ENCODE assay signal across 27 cellular contexts in the genomic region with DNA sequence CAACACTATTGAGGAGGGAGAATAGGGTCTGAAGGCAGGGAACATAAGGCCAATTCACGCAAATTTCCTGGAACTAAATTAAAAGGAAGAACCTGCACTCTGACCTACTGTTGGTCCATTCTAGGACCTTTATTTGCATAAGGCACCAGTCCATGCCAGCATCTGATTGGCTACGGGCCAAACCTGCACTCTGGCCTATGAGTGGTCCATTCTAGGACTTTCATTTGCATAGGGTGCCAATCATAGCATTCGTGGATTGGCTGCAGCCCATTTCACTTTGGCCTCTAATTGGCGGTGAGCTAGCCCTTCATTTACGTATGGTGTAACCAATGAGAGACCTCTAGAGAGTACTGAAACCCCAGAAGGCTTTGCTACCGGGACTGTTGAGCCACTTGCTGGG. TPM values are rescaled to one million over a fixed set of nuclear protein-coding genes. Genes with fewer than 3 reads are reported as not detected.
DNase-seq lines count a peak whose midpoint lies in the region; TF ChIP-seq lines count a peak whose summit lies in the region.
"Had no signal": no experiment of that assay in that cellular context is flagged by ENCODE, and none has a peak within 500 bp of the region (broad histone marks: within the 10 kb centered on the region; RNA-seq: fewer than 3 reads in every experiment).

No MANE protein-coding gene starts in this region.

- TF ChIP-seq CTCF in 22Rv1 (IDR thresholded peaks at IDR 0.05) (no peak), neural progenitor cell (IDR thresholded peaks at IDR 0.05) (no peak)

- no peak overlapping the region for H3K4me3 ChIP-seq in neural progenitor cell
- H3K4me3 ChIP-seq: GM12878, HAP-1 had no signal

- H3K4me3 Mint-ChIP-seq in neural progenitor cell, result no peak overlapping the region
- H3K4me3 Mint-ChIP-seq: CD4-positive, alpha-beta memory T cell had no signal

- H4K20me1 ChIP-seq in neural progenitor cell (ENCODE audit: low read depth), result no peaks in the 10 kb centered on the region

- no peak overlapping the region for H2AFZ ChIP-seq in neural progenitor cell (replicated peaks)

- peaks cover 7% of the 10 kb centered on the region for H3K79me2 ChIP-seq in neural progenitor cell (ENCODE audit: low read depth)

- H3K27me3 Mint-ChIP-seq in neural progenitor cell (ENCODE audit: insufficient read depth, low read depth), result peaks cover 3% of the 10 kb centered on the region

- peaks cover 6% of the 10 kb centered on the region for H3K9me3 Mint-ChIP-seq in neural progenitor cell

- H3K36me3 Mint-ChIP-seq in neural progenitor cell, result peaks cover 20% of the 10 kb centered on the region
- H3K36me3 Mint-ChIP-seq: CD4-positive, alpha-beta memory T cell had no signal

- no peaks in the 10 kb centered on the region for H3K9me3 ChIP-seq in neural progenitor cell (ENCODE audit: low read depth)
- H3K9me3 ChIP-seq: HAP-1 had no signal

- H3K27ac Mint-ChIP-seq in neural progenitor cell, result no peak overlapping the region
- H3K27ac Mint-ChIP-seq: CD4-positive, alpha-beta memory T cell had no signal

- H3K36me3 ChIP-seq in neural progenitor cell, result peaks cover 3% of the 10 kb centered on the region
- H3K36me3 ChIP-seq: HAP-1 had no signal

- H3K4me1 ChIP-seq in neural progenitor cell, result peaks cover 36% of the 10 kb centered on the region

- no peaks in the 10 kb centered on the region for H3K27me3 ChIP-seq in neural progenitor cell

- peak overlapping the region; percentile 67 for H3K4me2 ChIP-seq in neural progenitor cell

- peaks cover 38% of the 10 kb centered on the region for H3F3A ChIP-seq in neural progenitor cell (ENCODE audit: low read depth)

- no peak overlapping the region for H3K9ac ChIP-seq in neural progenitor cell

- peaks cover 41% of the 10 kb centered on the region for H3K4me1 Mint-ChIP-seq in neural progenitor cell
- H3K4me1 Mint-ChIP-seq: CD4-positive, alpha-beta memory T cell had no signal

- DNase-seq in NCI-H1048 (lab: John Stamatoyannopoulos, UW) (peak; percentile 76), SHP77 treated with DMSO at 0.1 percent for 48 hours (lab: John Stamatoyannopoulos, UW) (peak; percentile 19), neural progenitor cell (ENCODE audit: low spot score) (no peak), NCI-H187 treated with DMSO at 0.1 percent for 48 hours (lab: John Stamatoyannopoulos, UW) (no peak), A172 (ENCODE audit: low spot score) (no peak)
- no peak for DNase-seq in activated CD4-positive, alpha-beta T cell treated with anti-CD3 and anti-CD28 coated beads for 4 hours
- DNase-seq: AML-193; C1 segment of cervical spinal cord; CD4-positive, alpha-beta memory T cell; COR-L47; DMS53; GOT3; Karpas-422; NCI-H1105; NCI-H1436 treated with DMSO at 0.1 percent for 48 hours; NCI-H1930; NCI-H2227 treated with DMSO at 0.1 percent for 48 hours; NCI-H510A; PC-3; T-helper 1 cell had no signal

- H3K27ac ChIP-seq in 22Rv1, result peak overlapping the region; percentile 44
- H3K27ac ChIP-seq in neural progenitor cell, result peak overlapping the region; percentile 81
- H3K27ac ChIP-seq: HL-60 had no signal

RNA-seq across cellular contexts. Expression of gene RNF175, which starts 6.0 kb away (rescaled TPM):
- 25.1 and 34.6 TPM in 2 replicates for total RNA-seq in neural progenitor cell (ENCODE audit: low replicate concordance)
- total RNA-seq in A172 (2014; rRNA removed; shearing (Covaris generic)), result not detected in 2 replicates
- total RNA-seq: Daoy, GM12878, PC-3 had no signal

RNA-seq across cellular contexts. Expression of gene SFRP2, which starts 23.0 kb away (rescaled TPM):
- 86.1 and 123 TPM in 2 replicates for total RNA-seq in neural progenitor cell (ENCODE audit: low replicate concordance)
- total RNA-seq in A172 (2014; rRNA removed; shearing (Covaris generic)), result not detected in 2 replicates
- total RNA-seq: CD4-positive, alpha-beta memory T cell; Daoy; PC-3; Right ventricle myocardium inferior; SK-MEL-5 had no signal

Comparison
In these comparisons a context has a peak if more than half of its experiments do, and no peak if none do; other contexts are left out.
1. DNase-seq: peak in NCI-H1048 (single experiment) and SHP77 treated with DMSO at 0.1 percent for 48 hours (single experiment); none in neural progenitor cell (single experiment), activated CD4-positive, alpha-beta T cell treated with anti-CD3 and anti-CD28 coated beads for 4 hours (0 of 2), NCI-H187 treated with DMSO at 0.1 percent for 48 hours (single experiment) and A172 (single experiment).
2. RNA of gene RNF175, which starts 6.0 kb away (total RNA-seq): 25.1 to 34.6 TPM in neural progenitor cell; not detected in A172; every median in the first group is over 10 times any median in the second.
3. RNA of gene SFRP2, which starts 23.0 kb away (total RNA-seq): 86.1 to 123 TPM in neural progenitor cell; not detected in A172; every median in the first group is over 10 times any median in the second.